ENCODE assay signal across 1 cellular context in the genomic region with DNA sequence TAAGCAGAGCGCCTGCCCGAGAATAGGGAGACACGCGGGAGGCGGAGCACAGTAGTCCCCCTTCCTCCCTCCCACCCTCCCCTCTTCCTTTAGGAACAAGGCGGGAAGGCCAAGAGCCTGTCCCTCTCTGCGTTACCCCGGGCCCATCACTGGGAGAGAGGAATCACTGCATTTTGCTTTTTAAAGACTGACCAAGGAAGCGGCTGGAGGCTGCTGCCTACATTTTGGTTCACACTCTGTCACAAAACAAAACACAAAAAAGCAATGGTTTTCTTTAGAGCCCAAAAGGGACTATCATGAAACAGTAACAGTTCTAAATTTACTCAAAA.
TF ChIP-seq lines count a peak whose summit lies in the region.

No MANE protein-coding gene starts in this region.

TF ChIP-seq in SK-N-SH, 30 proteins besides CTCF, POLR2A, EP300 and RAD21 (continued from another document):
- TF ChIP-seq FOXJ3 (CRISPR knock-in tag; IDR thresholded peaks at IDR 0.05) (no peak), JUND (IDR thresholded peaks at IDR 0.05) (no peak), NRF1 (IDR thresholded peaks at IDR 0.05; ENCODE audit: low read depth, low read length) (no peak), CHD2 (IDR thresholded peaks at IDR 0.05; ENCODE audit: low read length, partially characterized antibody) (no peak), TAF1 (IDR thresholded peaks at IDR 0.05; ENCODE audit: borderline replicate concordance, low read depth, low read length) (no peak), SMC3 (IDR thresholded peaks at IDR 0.05; ENCODE audit: low read depth, low read length) (no peak), NFIC (IDR thresholded peaks at IDR 0.05; ENCODE audit: borderline replicate concordance) (no peak)
- TF ChIP-seq, protein P1, sequence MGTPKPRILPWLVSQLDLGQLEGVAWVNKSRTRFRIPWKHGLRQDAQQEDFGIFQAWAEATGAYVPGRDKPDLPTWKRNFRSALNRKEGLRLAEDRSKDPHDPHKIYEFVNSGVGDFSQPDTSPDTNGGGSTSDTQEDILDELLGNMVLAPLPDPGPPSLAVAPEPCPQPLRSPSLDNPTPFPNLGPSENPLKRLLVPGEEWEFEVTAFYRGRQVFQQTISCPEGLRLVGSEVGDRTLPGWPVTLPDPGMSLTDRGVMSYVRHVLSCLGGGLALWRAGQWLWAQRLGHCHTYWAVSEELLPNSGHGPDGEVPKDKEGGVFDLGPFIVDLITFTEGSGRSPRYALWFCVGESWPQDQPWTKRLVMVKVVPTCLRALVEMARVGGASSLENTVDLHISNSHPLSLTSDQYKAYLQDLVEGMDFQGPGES (IDR thresholded peaks at IDR 0.05; ENCODE audit: low read depth, low read length), result no peak
